Comparison of ENCODE assay signal across 9 cellular contexts in genomic region chr1:19344372-19344810, GRCh38. TPM values are rescaled to one million over a fixed set of nuclear protein-coding genes. Genes with fewer than 3 reads are reported as not detected.
DNase-seq lines count a peak whose midpoint lies in the region; ATAC-seq and TF ChIP-seq lines count a peak whose summit lies in the region.
"Had no signal": no experiment of that assay in that cellular context is flagged by ENCODE, and none has a peak within 500 bp of the region (broad histone marks: within the 10 kb centered on the region; RNA-seq: fewer than 3 reads in every experiment).

No MANE protein-coding gene starts in this region.

- no peaks in the 10 kb centered on the region for H3K9me3 ChIP-seq in mucosa of descending colon
- H3K9me3 ChIP-seq in tibial nerve, result no peaks in the 10 kb centered on the region
- H3K9me3 ChIP-seq: BLaER1 had no signal

- no peaks in the 10 kb centered on the region for H3K4me1 ChIP-seq in mucosa of descending colon (ENCODE audit: low read depth)
- H3K4me1 ChIP-seq in tibial nerve, result peaks cover 0 to 42% (median 7%) of the 10 kb centered on the region in 4 donors

- H3K27ac ChIP-seq in tibial nerve, result peak overlapping the region in 3 of 4 donors; percentile 15 to 74 (median 50)
- H3K27ac ChIP-seq: BLaER1 had no signal

- intact Hi-C loops in mucosa of descending colon (cut with DNase I, micrococcal nuclease), result loop anchor here in 1 of 2 donors (10.0 kb wide), 1 partner anchor 310 kb away; no protein-coding TSS in a partner anchor

- DNase-seq in NCI-H1436 (lab: John Stamatoyannopoulos, UW) (peak; percentile 21), NCI-H1436 treated with DMSO at 0.1 percent for 48 hours (lab: John Stamatoyannopoulos, UW) (no peak), NCI-H2107 treated with DMSO at 0.1 percent for 48 hours (lab: John Stamatoyannopoulos, UW; ENCODE audit: unreplicated experiment) (peak; percentile 51), mucosa of descending colon (peak; percentile 72 to 78 (median 73)), tibial nerve (ENCODE audit: low spot score in 2 of 2) (peak; percentile 61 to 65), HCEC 1CT (no peak)
- DNase-seq in activated CD4-positive, alpha-beta T cell treated with anti-CD3 and anti-CD28 coated beads, Interleukin-2, amount 50 U/mL, for 48 hours, result peak; percentile 51 to 61
- DNase-seq in effector CD8-positive, alpha-beta T cell (lab: John Stamatoyannopoulos, UW), result peak; percentile 13

- TF ChIP-seq EP300 in tibial nerve (IDR thresholded peaks at IDR 0.05), result peak in 1 of 2 donors; percentile 57

- ATAC-seq in mucosa of descending colon, result peak; percentile 84

- H3K4me3 ChIP-seq in mucosa of descending colon (no peak overlapping the region), tibial nerve (no peak overlapping the region)
- H3K4me3 ChIP-seq: BLaER1 had no signal

- H3K36me3 ChIP-seq in mucosa of descending colon (ENCODE audit: low read depth), result peaks cover 14% of the 10 kb centered on the region
- peaks cover 0 to 79% (median 8%) of the 10 kb centered on the region in 3 donors for H3K36me3 ChIP-seq in tibial nerve

- TF ChIP-seq CTCF in mucosa of descending colon (IDR thresholded peaks at IDR 0.05) (peak; percentile 85), tibial nerve (IDR thresholded peaks at IDR 0.05) (peak; percentile 80 to 94 (median 85))

- no peak for TF ChIP-seq POLR2A in tibial nerve (IDR thresholded peaks at IDR 0.05)

- no peaks in the 10 kb centered on the region for H3K27me3 ChIP-seq in tibial nerve
- H3K27me3 ChIP-seq: BLaER1 had no signal

- WGBS in tibial nerve, 2 donors, result 53 to 66% methylated on average over 11 to 12 of the region's 12 CpGs

RNA-seq across cellular contexts. Expression of gene SLC66A1, which starts 32.3 kb away (rescaled TPM):
- total RNA-seq in mucosa of descending colon, result 10 to 100 TPM; 11.3 to 16.2 (median 13.6) TPM
- 10 to 100 TPM; 14.4 to 30.3 (median 21.2) TPM for total RNA-seq in tibial nerve

RNA-seq across cellular contexts. Expression of gene AKR7A2, which starts 32.4 kb away (rescaled TPM):
- total RNA-seq in mucosa of descending colon (10 to 100 TPM; 57.9 to 85.2 (median 72.1) TPM), tibial nerve (10 to 100 TPM; 64.5 to 91.0 (median 80.7) TPM)

RNA-seq across cellular contexts. Expression of gene AKR7A3, which starts 55.8 kb away (rescaled TPM):
- total RNA-seq in mucosa of descending colon (10 to 100 TPM; 40.9 to 97.8 (median 93.7) TPM), tibial nerve (1 to 10 TPM in 3 of 4 donors, under 1 TPM in 1; 0.84 to 4.1 (median 2.5) TPM)

Comparison
In these comparisons a context has a peak if more than half of its experiments do, and no peak if none do; other contexts are left out.
1. DNase-seq: peak in NCI-H1436 (single experiment), NCI-H2107 treated with DMSO at 0.1 percent for 48 hours (single experiment), activated CD4-positive, alpha-beta T cell treated with anti-CD3 and anti-CD28 coated beads, Interleukin-2, amount 50 U/mL, for 48 hours (2 of 2), effector CD8-positive, alpha-beta T cell (single experiment), mucosa of descending colon (3 of 3) and tibial nerve (2 of 2); none in NCI-H1436 treated with DMSO at 0.1 percent for 48 hours (single experiment) and HCEC 1CT (single experiment).
2. RNA of gene AKR7A3, which starts 55.8 kb away (total RNA-seq): 40.9 to 97.8 TPM in mucosa of descending colon; 0.84 to 4.1 TPM in tibial nerve; every median in the first group is over 4 times any median in the second.